In genomic region chr5:122008061-122008460, GRCh38 we compare ENCODE assay signal across 27 cellular contexts.
"Had no signal": no experiment of that assay in that cellular context is flagged by ENCODE, and none has a peak within 500 bp of the region (broad histone marks: within the 10 kb centered on the region; RNA-seq: fewer than 3 reads in every experiment).

No MANE protein-coding gene starts in this region.

- H3K27ac ChIP-seq: dorsolateral prefrontal cortex, foreskin keratinocyte, heart right ventricle, prostate gland, right atrium auricular region, stomach, testis, tibial artery, upper lobe of left lung had no signal

- H3K4me2 ChIP-seq: smooth muscle cell had no signal

- ATAC-seq: foreskin keratinocyte, heart right ventricle, natural killer cell, sciatic nerve had no signal

- H3K36me3 ChIP-seq: heart right ventricle, prostate gland, right atrium auricular region, stomach, tibial artery, upper lobe of left lung had no signal

- H3K9me3 ChIP-seq: heart right ventricle, prostate gland, right atrium auricular region, stomach, testis, tibial artery, upper lobe of left lung had no signal

- H3K4me3 ChIP-seq: dorsolateral prefrontal cortex, heart right ventricle, lung, prostate gland, right atrium auricular region, smooth muscle cell, stomach, testis, tibial artery, upper lobe of left lung had no signal

- FAIRE-seq: colon, urothelium cell line had no signal

- H3K27me3 ChIP-seq: dorsolateral prefrontal cortex, foreskin keratinocyte, heart right ventricle, right atrium auricular region, stomach, testis, tibial artery, upper lobe of left lung had no signal

- DNase-seq: cerebellar nuclear complex; dorsolateral prefrontal cortex; effector CD4-positive, alpha-beta T cell; foreskin keratinocyte; glutamatergic neuron; heart right ventricle; hypothalamus; immature natural killer cell; islet precursor cell; kidney glomerular epithelial cell; natural killer cell; stimulated activated CD4-positive, alpha-beta T cell treated with anti-CD3 and anti-CD28 coated beads, Interleukin-12 subunit alpha, Interleukin-12 subunit beta, amount 100 ng/mL, for 4 hours; stimulated activated CD4-positive, alpha-beta T cell treated with anti-CD3 and anti-CD28 coated beads, Interleukin-1b, Interleukin-23, amount 100 ng/mL, for 48 hours; stimulated activated CD4-positive, alpha-beta T cell treated with anti-CD3 and anti-CD28 coated beads, Interleukin-4, amount 100 ng/mL, for 1 hour; stimulated activated CD8-positive, alpha-beta memory T cell treated with anti-CD3 and anti-CD28 coated beads, Interleukin-4, amount 100 ng/mL, for 48 hours; stimulated activated naive CD4-positive, alpha-beta T cell; stomach; testis had no signal

- H3K4me1 ChIP-seq: heart right ventricle, right atrium auricular region, stomach, testis, tibial artery, upper lobe of left lung had no signal
